ENCODE assay signal across 1 cellular context in the genomic region with DNA sequence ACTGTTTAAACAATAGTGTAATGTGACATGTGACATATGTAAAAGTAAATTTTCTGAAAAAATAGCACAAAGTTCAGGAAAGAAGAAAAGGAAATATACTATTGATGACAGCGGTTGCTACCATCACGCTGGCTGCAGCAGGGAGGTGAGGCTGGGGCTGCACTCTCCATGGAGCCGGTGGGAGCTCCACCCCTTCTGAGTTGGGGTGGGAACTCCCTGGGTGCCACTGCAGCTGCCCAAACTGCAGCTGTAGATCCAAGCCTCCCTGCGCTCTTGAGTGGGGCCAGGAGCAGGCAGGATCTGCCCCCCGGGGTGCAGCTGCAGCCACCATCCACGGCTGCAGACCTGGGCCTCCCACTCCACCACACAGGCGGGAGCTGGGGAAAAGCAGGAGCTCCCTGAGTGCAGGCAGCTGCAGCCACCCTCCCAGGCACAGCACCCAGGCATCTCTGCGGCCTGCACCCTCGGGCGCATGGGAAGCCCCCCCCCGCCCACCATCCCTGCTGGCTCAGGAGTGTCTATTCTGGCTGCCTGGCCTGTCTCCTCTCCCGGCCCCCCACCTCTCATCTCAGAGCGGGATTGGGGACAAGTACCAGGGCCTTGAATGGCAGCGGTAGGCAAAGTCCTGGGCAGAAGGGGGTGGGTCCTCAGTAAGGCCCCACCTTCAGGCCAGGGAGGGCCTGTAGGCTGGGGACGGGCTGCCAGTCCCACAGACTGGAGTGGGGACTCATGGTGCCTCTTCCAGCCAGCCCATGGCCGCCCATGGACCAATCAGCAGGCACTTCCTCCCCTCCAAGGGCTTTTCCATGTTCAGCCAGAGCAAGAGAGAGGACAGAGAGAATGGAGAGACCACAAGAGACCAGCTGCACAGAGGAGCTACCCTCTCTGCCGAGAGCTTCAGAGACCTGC.
TF ChIP-seq lines count a peak whose summit lies in the region.

No MANE protein-coding gene starts in this region.

TF ChIP-seq in HepG2, 621 proteins besides CTCF, POLR2A, EP300 and RAD21 (continued from another document):
- TF ChIP-seq, protein P1, sequence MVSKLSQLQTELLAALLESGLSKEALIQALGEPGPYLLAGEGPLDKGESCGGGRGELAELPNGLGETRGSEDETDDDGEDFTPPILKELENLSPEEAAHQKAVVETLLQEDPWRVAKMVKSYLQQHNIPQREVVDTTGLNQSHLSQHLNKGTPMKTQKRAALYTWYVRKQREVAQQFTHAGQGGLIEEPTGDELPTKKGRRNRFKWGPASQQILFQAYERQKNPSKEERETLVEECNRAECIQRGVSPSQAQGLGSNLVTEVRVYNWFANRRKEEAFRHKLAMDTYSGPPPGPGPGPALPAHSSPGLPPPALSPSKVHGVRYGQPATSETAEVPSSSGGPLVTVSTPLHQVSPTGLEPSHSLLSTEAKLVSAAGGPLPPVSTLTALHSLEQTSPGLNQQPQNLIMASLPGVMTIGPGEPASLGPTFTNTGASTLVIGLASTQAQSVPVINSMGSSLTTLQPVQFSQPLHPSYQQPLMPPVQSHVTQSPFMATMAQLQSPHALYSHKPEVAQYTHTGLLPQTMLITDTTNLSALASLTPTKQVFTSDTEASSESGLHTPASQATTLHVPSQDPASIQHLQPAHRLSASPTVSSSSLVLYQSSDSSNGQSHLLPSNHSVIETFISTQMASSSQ (IDR thresholded peaks at IDR 0.05; ENCODE audit: low read depth) = no peak
- TF ChIP-seq, protein P1 (CRISPR knock-in tag; IDR thresholded peaks at IDR 0.05; ENCODE audit: borderline replicate concordance) = no peak
- TF ChIP-seq TOE1 (CRISPR knock-in tag; IDR thresholded peaks at IDR 0.05) (no peak), CREM (IDR thresholded peaks at IDR 0.05) (no peak), CREM (CRISPR knock-in tag; IDR thresholded peaks at IDR 0.05) (no peak), HNRNPH1 (optimal IDR thresholded peaks at IDR 0.05; ENCODE audit: low read depth, low read length) (no peak), NCOA1 (CRISPR knock-in tag; IDR thresholded peaks at IDR 0.05) (no peak), RBFOX2 (IDR thresholded peaks at IDR 0.05; ENCODE audit: low read depth, low read length) (peak; percentile 48; the same call in 1 of the 2 replicates), ZNF17 (CRISPR knock-in tag; IDR thresholded peaks at IDR 0.05) (no peak), ZNF292 (CRISPR knock-in tag; IDR thresholded peaks at IDR 0.05; ENCODE audit: borderline replicate concordance, low read depth) (no peak), MTA1 (CRISPR knock-in tag; IDR thresholded peaks at IDR 0.05; ENCODE audit: borderline replicate concordance) (peak; percentile 32; the same call in 1 of the 2 replicates), MAZ (IDR thresholded peaks at IDR 0.05; ENCODE audit: borderline replicate concordance, low read depth, low read length) (no peak), MAZ (CRISPR knock-in tag; IDR thresholded peaks at IDR 0.05; ENCODE audit: low read depth) (no peak), GABPB1 (CRISPR knock-in tag; IDR thresholded peaks at IDR 0.05) (no peak), TMF1 (CRISPR knock-in tag; IDR thresholded peaks at IDR 0.05; ENCODE audit: low read depth) (no peak), HNRNPLL (IDR thresholded peaks at IDR 0.05; ENCODE audit: low read depth, low read length, poor library complexity, severe bottlenecking) (peak; percentile 19), RCOR2 (CRISPR knock-in tag; IDR thresholded peaks at IDR 0.05) (no peak), ZNF839 (CRISPR knock-in tag; IDR thresholded peaks at IDR 0.05; ENCODE audit: borderline replicate concordance) (0 out of 2 replicates have a peak, but pooled peaks have one; percentile 38), KLF9 (CRISPR knock-in tag; IDR thresholded peaks at IDR 0.05; ENCODE audit: low read depth) (no peak), SCMH1 (CRISPR knock-in tag; IDR thresholded peaks at IDR 0.05; ENCODE audit: borderline replicate concordance) (no peak)
- TF ChIP-seq, protein P2, sequence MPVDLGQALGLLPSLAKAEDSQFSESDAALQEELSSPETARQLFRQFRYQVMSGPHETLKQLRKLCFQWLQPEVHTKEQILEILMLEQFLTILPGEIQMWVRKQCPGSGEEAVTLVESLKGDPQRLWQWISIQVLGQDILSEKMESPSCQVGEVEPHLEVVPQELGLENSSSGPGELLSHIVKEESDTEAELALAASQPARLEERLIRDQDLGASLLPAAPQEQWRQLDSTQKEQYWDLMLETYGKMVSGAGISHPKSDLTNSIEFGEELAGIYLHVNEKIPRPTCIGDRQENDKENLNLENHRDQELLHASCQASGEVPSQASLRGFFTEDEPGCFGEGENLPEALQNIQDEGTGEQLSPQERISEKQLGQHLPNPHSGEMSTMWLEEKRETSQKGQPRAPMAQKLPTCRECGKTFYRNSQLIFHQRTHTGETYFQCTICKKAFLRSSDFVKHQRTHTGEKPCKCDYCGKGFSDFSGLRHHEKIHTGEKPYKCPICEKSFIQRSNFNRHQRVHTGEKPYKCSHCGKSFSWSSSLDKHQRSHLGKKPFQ (CRISPR knock-in tag; IDR thresholded peaks at IDR 0.05; ENCODE audit: insufficient replicate concordance) = no peak
- TF ChIP-seq, protein P3, sequence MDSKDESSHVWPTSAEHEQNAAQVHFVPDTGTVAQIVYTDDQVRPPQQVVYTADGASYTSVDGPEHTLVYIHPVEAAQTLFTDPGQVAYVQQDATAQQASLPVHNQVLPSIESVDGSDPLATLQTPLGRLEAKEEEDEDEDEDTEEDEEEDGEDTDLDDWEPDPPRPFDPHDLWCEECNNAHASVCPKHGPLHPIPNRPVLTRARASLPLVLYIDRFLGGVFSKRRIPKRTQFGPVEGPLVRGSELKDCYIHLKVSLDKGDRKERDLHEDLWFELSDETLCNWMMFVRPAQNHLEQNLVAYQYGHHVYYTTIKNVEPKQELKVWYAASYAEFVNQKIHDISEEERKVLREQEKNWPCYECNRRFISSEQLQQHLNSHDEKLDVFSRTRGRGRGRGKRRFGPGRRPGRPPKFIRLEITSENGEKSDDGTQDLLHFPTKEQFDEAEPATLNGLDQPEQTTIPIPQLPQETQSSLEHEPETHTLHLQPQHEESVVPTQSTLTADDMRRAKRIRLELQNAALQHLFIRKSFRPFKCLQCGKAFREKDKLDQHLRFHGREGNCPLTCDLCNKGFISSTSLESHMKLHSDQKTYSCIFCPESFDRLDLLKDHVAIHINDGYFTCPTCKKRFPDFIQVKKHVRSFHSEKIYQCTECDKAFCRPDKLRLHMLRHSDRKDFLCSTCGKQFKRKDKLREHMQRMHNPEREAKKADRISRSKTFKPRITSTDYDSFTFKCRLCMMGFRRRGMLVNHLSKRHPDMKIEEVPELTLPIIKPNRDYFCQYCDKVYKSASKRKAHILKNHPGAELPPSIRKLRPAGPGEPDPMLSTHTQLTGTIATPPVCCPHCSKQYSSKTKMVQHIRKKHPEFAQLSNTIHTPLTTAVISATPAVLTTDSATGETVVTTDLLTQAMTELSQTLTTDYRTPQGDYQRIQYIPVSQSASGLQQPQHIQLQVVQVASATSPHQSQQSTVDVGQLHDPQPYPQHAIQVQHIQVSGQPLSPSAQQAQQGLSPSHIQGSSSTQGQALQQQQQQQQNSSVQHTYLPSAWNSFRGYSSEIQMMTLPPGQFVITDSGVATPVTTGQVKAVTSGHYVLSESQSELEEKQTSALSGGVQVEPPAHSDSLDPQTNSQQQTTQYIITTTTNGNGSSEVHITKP (CRISPR knock-in tag; IDR thresholded peaks at IDR 0.05; ENCODE audit: low read depth) = peak; percentile 81; the same call in 1 of the 2 replicates
- TF ChIP-seq, protein P4, sequence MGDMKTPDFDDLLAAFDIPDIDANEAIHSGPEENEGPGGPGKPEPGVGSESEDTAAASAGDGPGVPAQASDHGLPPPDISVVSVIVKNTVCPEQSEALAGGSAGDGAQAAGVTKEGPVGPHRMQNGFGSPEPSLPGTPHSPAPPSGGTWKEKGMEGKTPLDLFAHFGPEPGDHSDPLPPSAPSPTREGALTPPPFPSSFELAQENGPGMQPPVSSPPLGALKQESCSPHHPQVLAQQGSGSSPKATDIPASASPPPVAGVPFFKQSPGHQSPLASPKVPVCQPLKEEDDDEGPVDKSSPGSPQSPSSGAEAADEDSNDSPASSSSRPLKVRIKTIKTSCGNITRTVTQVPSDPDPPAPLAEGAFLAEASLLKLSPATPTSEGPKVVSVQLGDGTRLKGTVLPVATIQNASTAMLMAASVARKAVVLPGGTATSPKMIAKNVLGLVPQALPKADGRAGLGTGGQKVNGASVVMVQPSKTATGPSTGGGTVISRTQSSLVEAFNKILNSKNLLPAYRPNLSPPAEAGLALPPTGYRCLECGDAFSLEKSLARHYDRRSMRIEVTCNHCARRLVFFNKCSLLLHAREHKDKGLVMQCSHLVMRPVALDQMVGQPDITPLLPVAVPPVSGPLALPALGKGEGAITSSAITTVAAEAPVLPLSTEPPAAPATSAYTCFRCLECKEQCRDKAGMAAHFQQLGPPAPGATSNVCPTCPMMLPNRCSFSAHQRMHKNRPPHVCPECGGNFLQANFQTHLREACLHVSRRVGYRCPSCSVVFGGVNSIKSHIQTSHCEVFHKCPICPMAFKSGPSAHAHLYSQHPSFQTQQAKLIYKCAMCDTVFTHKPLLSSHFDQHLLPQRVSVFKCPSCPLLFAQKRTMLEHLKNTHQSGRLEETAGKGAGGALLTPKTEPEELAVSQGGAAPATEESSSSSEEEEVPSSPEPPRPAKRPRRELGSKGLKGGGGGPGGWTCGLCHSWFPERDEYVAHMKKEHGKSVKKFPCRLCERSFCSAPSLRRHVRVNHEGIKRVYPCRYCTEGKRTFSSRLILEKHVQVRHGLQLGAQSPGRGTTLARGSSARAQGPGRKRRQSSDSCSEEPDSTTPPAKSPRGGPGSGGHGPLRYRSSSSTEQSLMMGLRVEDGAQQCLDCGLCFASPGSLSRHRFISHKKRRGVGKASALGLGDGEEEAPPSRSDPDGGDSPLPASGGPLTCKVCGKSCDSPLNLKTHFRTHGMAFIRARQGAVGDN (CRISPR knock-in tag; IDR thresholded peaks at IDR 0.05) = peak; percentile 48
